8 cellular contexts compared by ENCODE assay signal in genomic region chr6:87472525-87473418, GRCh38. TPM values are rescaled to one million over a fixed set of nuclear protein-coding genes. Genes with fewer than 3 reads are reported as not detected.
DNase-seq lines count a peak whose midpoint lies in the region; ATAC-seq and TF ChIP-seq lines count a peak whose summit lies in the region.

Gene SLC35A1 (plus strand): TSS chr6:87472974. CDS start chr6:87473004, 30 bp downstream.

- peak; percentile 80 for DNase-seq in CD1c-positive myeloid dendritic cell (ENCODE audit: extremely low spot score)
- DNase-seq in NCI-H748 (lab: John Stamatoyannopoulos, UW; ENCODE audit: unreplicated experiment), result peak; percentile 88
- DNase-seq in activated CD4-positive, alpha-beta T cell treated with anti-CD3 and anti-CD28 coated beads, Interleukin-2, amount 50 U/mL, for 4 hours, result peak; percentile 81 to 82
- DNase-seq in dorsolateral prefrontal cortex, result peak; percentile 76 to 93 (median 86)
- peak; percentile 85 for DNase-seq in stimulated activated CD4-positive, alpha-beta T cell treated with anti-CD3 and anti-CD28 coated beads, Interleukin-4, amount 100 ng/mL, for 1 hour

- peak in 1 of 2 donors; percentile 27 for TF ChIP-seq RAD21 in liver (IDR thresholded peaks at IDR 0.05)

- ATAC-seq in GM19395 (IDR thresholded peaks at IDR 0.05; ENCODE audit: unreplicated experiment) (peak; percentile 92), HG03558 (IDR thresholded peaks at IDR 0.05; ENCODE audit: extremely low read depth, unreplicated experiment) (peak; percentile 77)

- peaks cover 1 to 12% (median 7%) of the 10 kb centered on the region in 4 donors for H3K4me1 ChIP-seq in liver (ENCODE audit: control insufficient read depth in 4 of 4, insufficient read depth in 4 of 4, low read length in 3 of 4)

- H3K4me3 ChIP-seq in dorsolateral prefrontal cortex (peak within 1 kb of the TSS; percentile 58 to 99 (median 89)), liver (ENCODE audit: low read depth in 1 of 3, low read length in 3 of 3) (peak within 1 kb of the TSS; percentile 65 to 98 (median 72))

- H3K9me3 ChIP-seq in liver (ENCODE audit: control insufficient read depth in 4 of 4, low read length in 3 of 4), result no peaks in the 10 kb centered on the region

- intact Hi-C loops in dorsolateral prefrontal cortex (cut with DNase I), result loop anchor here (1.0 to 10.0 kb wide), 8 partner anchors 64 to 320 kb away; partner anchors contain the start of genes RARS2 (in 2 of the 2), SMIM8 (in 2 of the 2), AKIRIN2 (in 1 of the 2) and CFAP206 (in 1 of the 2)

- WGBS in liver, result under 1% methylated on average over 70 of the region's 70 CpGs

- H3K27me3 ChIP-seq in dorsolateral prefrontal cortex (no peaks in the 10 kb centered on the region), liver (ENCODE audit: control insufficient read depth in 4 of 4, insufficient read depth in 4 of 4, low read length in 3 of 4) (no peaks in the 10 kb centered on the region)

- peak within 1 kb of the TSS; percentile 70 to 97 for H3K9ac ChIP-seq in liver (ENCODE audit: low read depth in 1 of 2, low read length in 2 of 2)

- H3K36me3 ChIP-seq in liver (ENCODE audit: control insufficient read depth in 4 of 4, insufficient read depth in 3 of 4, low read depth in 1 of 4, low read length in 3 of 4), result no peaks in the 10 kb centered on the region

- peak in 49 of 56 donors; percentile 6 to 69 (median 44) for TF ChIP-seq CTCF in dorsolateral prefrontal cortex (IDR thresholded peaks at IDR 0.05 in 54 of 56, conservative IDR thresholded peaks at IDR 0.05 in 2 of 56; ENCODE audit: low read depth in 1 of 56, partially characterized antibody in 56 of 56)
- peak; percentile 15 for TF ChIP-seq CTCF in liver (IDR thresholded peaks at IDR 0.05; ENCODE audit: low read depth, low read length, missing input control)

- peak within 1 kb of the TSS; percentile 65 to 99 (median 93) for H3K27ac ChIP-seq in dorsolateral prefrontal cortex
- peak within 1 kb of the TSS; percentile 89 to 98 for H3K27ac ChIP-seq in liver (ENCODE audit: low read depth in 1 of 2, low read length in 2 of 2)

TF ChIP-seq in liver, 16 proteins besides CTCF, POLR2A, EP300 and RAD21:
- no peak for TF ChIP-seq MAX (IDR thresholded peaks at IDR 0.05)
- TF ChIP-seq FOXA1 (IDR thresholded peaks at IDR 0.05), result no peak
- peak; percentile 79 to 91 for TF ChIP-seq EGR1 (IDR thresholded peaks at IDR 0.05; ENCODE audit: low read depth in 2 of 2)
- TF ChIP-seq YY1 (IDR thresholded peaks at IDR 0.05), result peak; percentile 92
- peak in 1 of 2 donors; percentile 25 for TF ChIP-seq HNF4A (conservative IDR thresholded peaks at IDR 0.05)
- peak in 1 of 2 donors; percentile 79 for TF ChIP-seq GABPA (IDR thresholded peaks at IDR 0.05 in 1 of 2, conservative IDR thresholded peaks at IDR 0.05 in 1 of 2)
- TF ChIP-seq REST (IDR thresholded peaks at IDR 0.05), result peak; percentile 36
- TF ChIP-seq JUND (IDR thresholded peaks at IDR 0.05), result no peak
- no peak for TF ChIP-seq NR2F2 (IDR thresholded peaks at IDR 0.05)
- TF ChIP-seq SP1 (IDR thresholded peaks at IDR 0.05), result peak; percentile 29
- TF ChIP-seq RXRA (IDR thresholded peaks at IDR 0.05), result peak in 1 of 2 donors; percentile 16
- TF ChIP-seq ZBTB33 (IDR thresholded peaks at IDR 0.05), result no peak
- no peak for TF ChIP-seq TAF1 (conservative IDR thresholded peaks at IDR 0.05)
- TF ChIP-seq ATF3 (IDR thresholded peaks at IDR 0.05), result no peak
- TF ChIP-seq FOXA2 (IDR thresholded peaks at IDR 0.05), result peak; percentile 21
- no peak for TF ChIP-seq HNF4G (IDR thresholded peaks at IDR 0.05)

RNA-seq across cellular contexts. Expression of gene SLC35A1, which starts in this region (rescaled TPM):
- total RNA-seq in dorsolateral prefrontal cortex (10 to 100 TPM in 119 of 120 experiments, 1 to 10 TPM in 1; 9.8 to 34.1 (median 22.8) TPM), liver (10 to 100 TPM in 1 of 2 donors, 1 to 10 TPM in 1; 9.4 to 11.9 TPM)
- polyA plus RNA-seq in liver, result 10 to 100 TPM in 1 of 2 donors, 1 to 10 TPM in 1; 9.0 to 13.7 TPM

Comparison
In these comparisons a context has a peak if more than half of its experiments do, and no peak if none do; other contexts are left out.
1. Peak in every context shown above with its lines: DNase-seq, ATAC-seq, H3K4me3 ChIP-seq and H3K27ac ChIP-seq.